8 cellular contexts compared by ENCODE assay signal in the genomic region with DNA sequence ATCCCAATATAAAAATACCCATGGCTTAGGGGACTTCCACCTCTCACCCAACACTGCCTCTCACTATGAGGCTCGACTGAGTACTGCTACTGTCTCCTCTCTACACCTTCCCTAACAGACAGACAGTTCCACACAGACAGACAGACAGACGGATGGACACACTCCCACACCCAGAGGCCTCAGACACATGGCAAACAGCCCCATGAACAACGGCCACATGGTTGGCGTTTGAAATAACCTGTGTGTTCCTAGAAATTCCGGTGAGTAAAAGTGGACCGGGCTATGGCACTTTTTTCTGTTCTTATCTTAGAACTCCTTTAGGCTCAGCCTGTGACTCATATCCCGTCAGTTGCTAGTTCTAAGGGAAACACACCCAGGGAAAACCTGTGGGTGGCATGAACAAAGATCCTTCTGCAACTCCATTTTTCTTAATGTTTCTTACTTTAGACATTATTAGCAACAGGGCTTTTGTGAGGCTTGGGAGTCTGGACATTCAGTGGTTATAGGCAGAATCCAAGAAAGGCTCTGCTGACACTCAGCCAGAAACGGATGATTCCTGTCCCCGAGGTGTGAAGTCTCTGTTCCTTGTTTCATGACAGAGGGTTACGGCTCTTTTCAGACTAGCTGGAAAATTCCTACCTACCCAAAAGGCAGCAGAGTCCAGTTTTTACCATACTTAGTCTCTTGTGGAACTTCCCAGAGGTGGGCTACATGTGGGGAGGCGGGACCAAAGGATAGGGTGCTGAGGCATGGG.
A peak's percentile ranks its signal among the peaks of the same experiment; 100 is the strongest.
DNase-seq lines count a peak whose midpoint lies in the region; ATAC-seq and TF ChIP-seq lines count a peak whose summit lies in the region.

No MANE protein-coding gene starts in this region.

- H3K4me3 Mint-ChIP-seq in CD8-positive, alpha-beta memory T cell: peak overlapping the region in 1 of 7 donors; percentile 20
- peak overlapping the region in 5 of 10 donors; percentile 4 to 58 (median 24) for H3K4me3 Mint-ChIP-seq in naive thymus-derived CD4-positive, alpha-beta T cell

- no peaks in the 10 kb centered on the region for H3K9me3 ChIP-seq in CD8-positive, alpha-beta memory T cell (ENCODE audit: low read length)
- 0 out of 2 replicates have a peak, but pooled peaks cover 3% of the 10 kb centered on the region for H3K9me3 ChIP-seq in Panc1 (ENCODE audit: control insufficient read depth, insufficient read depth, low read depth, low read length)
- no peaks in the 10 kb centered on the region for H3K9me3 ChIP-seq in naive thymus-derived CD4-positive, alpha-beta T cell (ENCODE audit: control insufficient read depth in 2 of 3, low read length in 3 of 3)

- H3K27me3 ChIP-seq in CD8-positive, alpha-beta memory T cell (ENCODE audit: insufficient read depth, low read length, poor library complexity, severe bottlenecking): no peaks in the 10 kb centered on the region
- H3K27me3 ChIP-seq in Panc1 (ENCODE audit: control insufficient read depth, insufficient read depth, low read length) (no peaks in the 10 kb centered on the region), H7 (ENCODE audit: control insufficient read depth, insufficient read depth, low read length) (peaks cover 2% of the 10 kb centered on the region)
- H3K27me3 ChIP-seq in naive thymus-derived CD4-positive, alpha-beta T cell (ENCODE audit: control insufficient read depth in 2 of 2, insufficient read depth in 2 of 2, low read length in 2 of 2): no peaks in the 10 kb centered on the region

- H3K27ac Mint-ChIP-seq in CD8-positive, alpha-beta memory T cell: peak overlapping the region in 3 of 8 donors; percentile 14 to 79 (median 24)
- H3K27ac Mint-ChIP-seq in naive thymus-derived CD4-positive, alpha-beta T cell: peak overlapping the region in 8 of 9 donors; percentile 19 to 99 (median 80)

- H3K36me3 ChIP-seq in CD8-positive, alpha-beta memory T cell (ENCODE audit: insufficient read depth, low read length): no peaks in the 10 kb centered on the region
- H3K36me3 ChIP-seq in Panc1 (ENCODE audit: control insufficient read depth, insufficient read depth, low read length): no peaks in the 10 kb centered on the region
- H3K36me3 ChIP-seq in naive thymus-derived CD4-positive, alpha-beta T cell (ENCODE audit: control insufficient read depth in 2 of 3, insufficient read depth in 3 of 3, low read length in 3 of 3): no peaks in the 10 kb centered on the region
- no peaks in the 10 kb centered on the region for H3K36me3 ChIP-seq in H7 (replicated peaks; ENCODE audit: control insufficient read depth, insufficient read depth, low read length)

- intact Hi-C loops in Panc1 (cut with micrococcal nuclease; ENCODE audit: unreplicated experiment): no loop called here
- intact Hi-C loops in naive thymus-derived CD4-positive, alpha-beta T cell (cut with micrococcal nuclease): loop anchor here in 1 of 2 donors (5.0 kb wide), 1 partner anchor 129 kb away; a partner anchor contains a TSS

- peak overlapping the region; percentile 17 for H3K27ac ChIP-seq in CD8-positive, alpha-beta memory T cell (ENCODE audit: low read depth, low read length)
- H3K27ac ChIP-seq in Panc1 (ENCODE audit: low read length): no peak overlapping the region
- peak overlapping the region; percentile 27 for H3K27ac ChIP-seq in naive thymus-derived CD4-positive, alpha-beta T cell (ENCODE audit: low read depth, low read length)

- H3K36me3 Mint-ChIP-seq in CD8-positive, alpha-beta memory T cell: no peaks in the 10 kb centered on the region
- peaks cover 1 to 10% (median 8%) of the 10 kb centered on the region in 5 donors for H3K36me3 Mint-ChIP-seq in naive thymus-derived CD4-positive, alpha-beta T cell

- ATAC-seq in Panc1: peak; percentile 87
- ATAC-seq in naive thymus-derived CD4-positive, alpha-beta T cell: no peak
- ATAC-seq in HG02870 (IDR thresholded peaks at IDR 0.05; ENCODE audit: unreplicated experiment): no peak

- in situ Hi-C loops in Panc1 (cut with HindIII; ENCODE audit: low pct_unique_long_range_greater_than_20kb, low sequenced_read_pairs): no loop called here

- H3K27me3 Mint-ChIP-seq in CD8-positive, alpha-beta memory T cell: no peaks in the 10 kb centered on the region
- H3K27me3 Mint-ChIP-seq in naive thymus-derived CD4-positive, alpha-beta T cell: peaks cover 0 to 4% (median 0%) of the 10 kb centered on the region in 5 donors

- no peak overlapping the region for H3K4me3 ChIP-seq in CD8-positive, alpha-beta memory T cell (ENCODE audit: low read length)
- H3K4me3 ChIP-seq in Panc1 (ENCODE audit: low read depth in 2 of 2, low read length in 2 of 2) (no peak overlapping the region), H7 (ENCODE audit: insufficient read depth, low read depth, low read length) (no peak overlapping the region)
- H3K4me3 ChIP-seq in naive thymus-derived CD4-positive, alpha-beta T cell (ENCODE audit: low read length): no peak overlapping the region

- peaks cover 10 to 50% (median 15%) of the 10 kb centered on the region in 3 donors for H3K4me1 Mint-ChIP-seq in CD8-positive, alpha-beta memory T cell
- peaks cover 18 to 82% (median 74%) of the 10 kb centered on the region in 7 donors for H3K4me1 Mint-ChIP-seq in naive thymus-derived CD4-positive, alpha-beta T cell

- H3K9me3 Mint-ChIP-seq in CD8-positive, alpha-beta memory T cell: peaks cover 0 to 5% (median 0%) of the 10 kb centered on the region in 5 donors
- H3K9me3 Mint-ChIP-seq in naive thymus-derived CD4-positive, alpha-beta T cell: peaks cover 1 to 29% (median 8%) of the 10 kb centered on the region in 11 donors

- POLR2A ChIA-PET in CD8-positive, alpha-beta memory T cell (lab: Charles Lee): no interaction called here
- POLR2A ChIA-PET in Panc1 (lab: Charles Lee): no interaction called here
- POLR2A ChIA-PET in naive thymus-derived CD4-positive, alpha-beta T cell (lab: Charles Lee): no interaction called here

- CTCF ChIA-PET in CD8-positive, alpha-beta memory T cell (lab: Charles Lee): interaction anchor here (1.3 kb wide), 1 partner anchor 11 kb away, joined by 3 read pairs; no protein-coding TSS in a partner anchor
- CTCF ChIA-PET in Panc1 (lab: Charles Lee): no interaction called here
- CTCF ChIA-PET in naive thymus-derived CD4-positive, alpha-beta T cell (lab: Charles Lee): interaction anchor here (1.0 kb wide), 1 partner anchor 100 kb away, joined by 4 read pairs; no protein-coding TSS in a partner anchor

- no peak for TF ChIP-seq CTCF in Panc1 (IDR thresholded peaks at IDR 0.05)

- no peak for DNase-seq in CD8-positive, alpha-beta memory T cell
- DNase-seq in Panc1 (ENCODE audit: low read depth, low spot score) (peak; percentile 7), dermis blood vessel endothelial cell (peak; percentile 89), H7 (no peak), SHP77 treated with DMSO at 0.1 percent for 48 hours (lab: John Stamatoyannopoulos, UW) (no peak), COLO668 (lab: John Stamatoyannopoulos, UW; ENCODE audit: unreplicated experiment) (no peak)
- peak in 1 of 9 donors; percentile 18 for DNase-seq in naive thymus-derived CD4-positive, alpha-beta T cell

- BruUV-seq in Panc1 (replicated peaks; lab: Mats Ljungman, UMichigan): no TSS peak

- peaks cover 64% of the 10 kb centered on the region for H3K4me1 ChIP-seq in CD8-positive, alpha-beta memory T cell (ENCODE audit: insufficient read depth, low read length)
- H3K4me1 ChIP-seq in Panc1 (ENCODE audit: control insufficient read depth, insufficient read depth, low read length): peaks cover 6% of the 10 kb centered on the region; the same call in 1 of the 2 replicates
- peaks cover 8 to 64% of the 10 kb centered on the region in 2 donors for H3K4me1 ChIP-seq in naive thymus-derived CD4-positive, alpha-beta T cell (ENCODE audit: control insufficient read depth in 2 of 2, insufficient read depth in 2 of 2, low read length in 2 of 2)

Comparison
In these comparisons a context has a peak if more than half of its experiments do, and no peak if none do; other contexts are left out.
1. DNase-seq: peak in Panc1 (single experiment) and dermis blood vessel endothelial cell (single experiment); none in CD8-positive, alpha-beta memory T cell (0 of 5), H7 (single experiment), SHP77 treated with DMSO at 0.1 percent for 48 hours (single experiment) and COLO668 (single experiment).